Comparison of ENCODE assay signal across 11 cellular contexts in the genomic region with DNA sequence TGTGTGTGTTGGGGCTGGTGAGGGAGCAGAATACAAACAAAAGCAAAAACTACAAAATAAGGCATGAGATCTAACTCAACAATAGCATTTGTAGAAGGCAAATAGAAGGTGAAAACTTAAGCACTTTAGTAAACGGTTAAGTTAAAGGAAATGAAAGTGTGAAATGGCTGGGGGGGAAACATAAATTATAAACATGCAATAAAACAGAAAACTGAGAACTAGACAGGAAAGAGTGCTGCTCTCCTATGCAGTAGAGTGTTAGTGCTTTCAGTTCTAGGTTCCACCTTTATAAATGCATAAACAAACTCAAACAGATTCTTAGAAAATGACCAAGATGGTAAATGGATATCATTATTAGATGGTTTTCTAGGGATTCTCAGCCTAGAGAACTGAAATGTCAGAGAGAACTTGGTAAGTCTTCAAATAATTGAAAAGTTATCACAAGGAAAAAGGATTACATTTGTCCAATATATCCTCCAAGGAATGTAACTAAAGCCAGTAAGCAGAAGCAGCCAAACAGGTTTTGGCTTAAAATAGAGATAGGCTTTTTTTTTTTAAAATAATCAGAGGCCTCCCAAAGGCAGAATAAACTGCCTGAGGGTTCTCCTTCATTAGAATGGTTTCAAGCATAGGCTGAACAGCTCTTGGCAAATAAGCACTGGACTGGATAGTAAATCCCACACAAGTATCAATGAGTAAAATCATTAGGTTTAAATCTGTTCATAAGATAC. TPM values are rescaled to one million over a fixed set of nuclear protein-coding genes. Genes with fewer than 3 reads are reported as not detected.
DNase-seq lines count a peak whose midpoint lies in the region; ATAC-seq lines count a peak whose summit lies in the region.
"Had no signal": no experiment of that assay in that cellular context is flagged by ENCODE, and none has a peak within 500 bp of the region (broad histone marks: within the 10 kb centered on the region; RNA-seq: fewer than 3 reads in every experiment).

No MANE protein-coding gene starts in this region.

- H3K9me3 Mint-ChIP-seq in activated naive CD4-positive, alpha-beta T cell treated with anti-CD3 and anti-CD28 coated beads for 36 hours, result no peaks in the 10 kb centered on the region
- H3K9me3 Mint-ChIP-seq in stimulated activated memory B cell treated with anti-CD40 and anti-IgM and Interleukin-4, amounts not matched to agents 10 μg/mL and 1 μg/mL and 100 μg/mL, for 72 hours, result no peaks in the 10 kb centered on the region

- peaks cover 80% of the 10 kb centered on the region for H3K36me3 ChIP-seq in SK-N-MC (ENCODE audit: insufficient read depth, low read length)

- no peak overlapping the region for H3K4me3 ChIP-seq in SK-N-MC
- H3K4me3 ChIP-seq: SJSA1 had no signal

- H3K27ac ChIP-seq in SK-N-MC, result peak overlapping the region; percentile 14; the same call in 1 of the 2 replicates
- H3K27ac ChIP-seq: C4-2B, epithelial cell of prostate, SJSA1 had no signal

- peak overlapping the region; percentile 30 for H3K4me3 Mint-ChIP-seq in activated naive CD4-positive, alpha-beta T cell treated with anti-CD3 and anti-CD28 coated beads for 36 hours
- H3K4me3 Mint-ChIP-seq in stimulated activated memory B cell treated with anti-CD40 and anti-IgM and Interleukin-4, amounts not matched to agents 10 μg/mL and 1 μg/mL and 100 μg/mL, for 72 hours, result peak overlapping the region; percentile 47

- H3K9me3 ChIP-seq in SK-N-MC (ENCODE audit: low read depth, low read length), result peaks cover 18% of the 10 kb centered on the region
- H3K9me3 ChIP-seq: SJSA1 had no signal

- CTCF ChIA-PET in activated naive CD4-positive, alpha-beta T cell treated with anti-CD3 and anti-CD28 coated beads for 36 hours (lab: Charles Lee), result interaction anchor here (4.7 kb wide), 1 partner anchor 9 kb away, joined by 34 read pairs; no protein-coding TSS in a partner anchor

- intact Hi-C loops in activated naive CD4-positive, alpha-beta T cell treated with anti-CD3 and anti-CD28 coated beads for 36 hours (cut with micrococcal nuclease), result loop anchor here (1.0 kb wide), 1 partner anchor 21 kb away; no protein-coding TSS in a partner anchor

- ATAC-seq in HG03060 (IDR thresholded peaks at IDR 0.05; ENCODE audit: low read depth, unreplicated experiment), result peak; percentile 25
- peak; percentile 74 for ATAC-seq in stimulated activated memory B cell treated with anti-CD40 and anti-IgM and Interleukin-4, amounts not matched to agents 10 μg/mL and 1 μg/mL and 100 μg/mL, for 72 hours

- no peak for DNase-seq in activated naive CD4-positive, alpha-beta T cell treated with anti-CD3 and anti-CD28 coated beads for 36 hours
- DNase-seq in activated naive CD4-positive, alpha-beta T cell (lab: John Stamatoyannopoulos, UW), result no peak
- DNase-seq in SK-N-MC (ENCODE audit: low read depth, low spot score), result no peak
- DNase-seq in putamen (ENCODE audit: low spot score), result no peak
- no peak for DNase-seq in NCI-H82 treated with DMSO at 0.1 percent for 48 hours (lab: John Stamatoyannopoulos, UW; ENCODE audit: unreplicated experiment)
- DNase-seq in NCI-H1048 (lab: John Stamatoyannopoulos, UW), result no peak

- H3K27ac Mint-ChIP-seq in activated naive CD4-positive, alpha-beta T cell treated with anti-CD3 and anti-CD28 coated beads for 36 hours, result peak overlapping the region; percentile 65
- H3K27ac Mint-ChIP-seq in stimulated activated memory B cell treated with anti-CD40 and anti-IgM and Interleukin-4, amounts not matched to agents 10 μg/mL and 1 μg/mL and 100 μg/mL, for 72 hours, result peak overlapping the region; percentile 50

- H3K36me3 Mint-ChIP-seq in activated naive CD4-positive, alpha-beta T cell treated with anti-CD3 and anti-CD28 coated beads for 36 hours (ENCODE audit: low read depth), result peaks cover 13% of the 10 kb centered on the region
- peaks cover 26% of the 10 kb centered on the region for H3K36me3 Mint-ChIP-seq in stimulated activated memory B cell treated with anti-CD40 and anti-IgM and Interleukin-4, amounts not matched to agents 10 μg/mL and 1 μg/mL and 100 μg/mL, for 72 hours

- no peaks in the 10 kb centered on the region for H3K27me3 Mint-ChIP-seq in activated naive CD4-positive, alpha-beta T cell treated with anti-CD3 and anti-CD28 coated beads for 36 hours (ENCODE audit: low read depth)
- no peaks in the 10 kb centered on the region for H3K27me3 Mint-ChIP-seq in stimulated activated memory B cell treated with anti-CD40 and anti-IgM and Interleukin-4, amounts not matched to agents 10 μg/mL and 1 μg/mL and 100 μg/mL, for 72 hours

- H3K4me1 Mint-ChIP-seq in activated naive CD4-positive, alpha-beta T cell treated with anti-CD3 and anti-CD28 coated beads for 36 hours (ENCODE audit: low read depth), result peaks cover 60% of the 10 kb centered on the region
- peaks cover 47% of the 10 kb centered on the region for H3K4me1 Mint-ChIP-seq in stimulated activated memory B cell treated with anti-CD40 and anti-IgM and Interleukin-4, amounts not matched to agents 10 μg/mL and 1 μg/mL and 100 μg/mL, for 72 hours

- H3K9ac ChIP-seq in SK-N-MC (ENCODE audit: insufficient read length), result no peak overlapping the region

RNA-seq across cellular contexts. Expression of a gene that starts 23.3 kb away (rescaled TPM):
- total RNA-seq in activated naive CD4-positive, alpha-beta T cell treated with anti-CD3 and anti-CD28 coated beads for 36 hours, result 10 to 100 TPM; 44.4 to 44.7 TPM
